ENCODE assay signal across 10 cellular contexts in the genomic region with DNA sequence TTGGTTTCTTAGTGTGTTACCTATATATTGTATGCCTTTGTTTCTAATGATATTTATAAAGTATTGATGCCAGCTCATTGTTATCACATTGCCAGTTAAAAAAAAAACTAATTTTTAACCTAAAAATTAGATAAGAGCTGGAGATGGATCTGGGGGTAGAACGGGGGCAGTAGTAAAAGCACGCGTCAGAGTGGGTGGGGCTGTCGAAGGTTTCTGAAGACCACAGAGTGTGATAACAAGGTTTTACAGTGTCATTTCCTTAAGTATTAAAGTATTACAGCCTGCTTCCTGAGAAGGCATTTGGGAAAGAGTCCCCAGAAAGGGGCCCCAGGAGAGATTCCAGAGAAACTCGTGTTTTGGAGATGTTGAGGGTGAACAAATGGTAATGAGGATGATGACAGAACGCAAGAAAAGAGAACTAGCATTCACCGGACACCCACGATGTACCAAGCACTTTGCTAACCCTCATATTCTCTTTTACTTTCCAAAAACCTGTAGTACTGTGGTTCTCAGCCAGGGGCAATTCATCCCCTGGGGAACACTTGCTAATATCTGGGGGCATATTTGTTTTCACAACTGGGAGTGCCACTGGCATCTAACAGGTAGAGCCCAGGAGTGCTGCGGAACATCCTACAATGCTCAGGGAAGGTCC. TPM values are rescaled to one million over a fixed set of nuclear protein-coding genes. Genes with fewer than 3 reads are reported as not detected.
"Had no signal": no experiment of that assay in that cellular context is flagged by ENCODE, and none has a peak within 500 bp of the region (broad histone marks: within the 10 kb centered on the region; RNA-seq: fewer than 3 reads in every experiment).

No MANE protein-coding gene starts in this region.

RNA-seq across cellular contexts. Expression of a gene that starts 1.2 kb away (rescaled TPM):
- total RNA-seq: activated CD4-positive, alpha-beta memory T cell treated with anti-CD3 and anti-CD28 coated beads for 36 hours; activated CD4-positive, alpha-beta T cell treated with anti-CD3 and anti-CD28 coated beads, Interleukin-2, amount 10 ng/mL, durations not matched to agents 24 days and 14 days; endodermal cell; neural crest cell had no signal

RNA-seq across cellular contexts. Expression of a gene that starts 30.8 kb away (rescaled TPM):
- total RNA-seq: activated CD4-positive, alpha-beta memory T cell treated with anti-CD3 and anti-CD28 coated beads for 36 hours; activated CD4-positive, alpha-beta T cell treated with anti-CD3 and anti-CD28 coated beads, Interleukin-2, amount 10 ng/mL, durations not matched to agents 24 days and 14 days; activated T-cell treated with anti-CD3 and anti-CD28 coated beads, Interleukin-2, amount 50 U/mL, for 4 hours; activated T-helper 17 cell treated with anti-CD3 and anti-CD28 coated beads, Interleukin-2, amount 50 U/mL, for 72 hours; endodermal cell; neural crest cell had no signal

RNA-seq across cellular contexts. Expression of a gene that starts 45.2 kb away (rescaled TPM):
- total RNA-seq: activated CD4-positive, alpha-beta memory T cell treated with anti-CD3 and anti-CD28 coated beads for 36 hours; activated CD4-positive, alpha-beta T cell treated with anti-CD3 and anti-CD28 coated beads, Interleukin-2, amount 10 ng/mL, durations not matched to agents 24 days and 14 days; activated T-helper 17 cell treated with anti-CD3 and anti-CD28 coated beads, Interleukin-2, amount 50 U/mL, for 72 hours; endodermal cell; neural crest cell; prostate gland; thyroid gland had no signal
- polyA plus RNA-seq: pancreas had no signal

RNA-seq across cellular contexts. Expression of a gene that starts 59.6 kb away (rescaled TPM):
- total RNA-seq: activated CD4-positive, alpha-beta memory T cell treated with anti-CD3 and anti-CD28 coated beads for 36 hours; activated CD4-positive, alpha-beta T cell treated with anti-CD3 and anti-CD28 coated beads, Interleukin-2, amount 10 ng/mL, durations not matched to agents 24 days and 14 days; activated T-helper 17 cell treated with anti-CD3 and anti-CD28 coated beads, Interleukin-2, amount 50 U/mL, for 72 hours; left colon had no signal
